ENCODE assay signal across 8 cellular contexts in the genomic region with DNA sequence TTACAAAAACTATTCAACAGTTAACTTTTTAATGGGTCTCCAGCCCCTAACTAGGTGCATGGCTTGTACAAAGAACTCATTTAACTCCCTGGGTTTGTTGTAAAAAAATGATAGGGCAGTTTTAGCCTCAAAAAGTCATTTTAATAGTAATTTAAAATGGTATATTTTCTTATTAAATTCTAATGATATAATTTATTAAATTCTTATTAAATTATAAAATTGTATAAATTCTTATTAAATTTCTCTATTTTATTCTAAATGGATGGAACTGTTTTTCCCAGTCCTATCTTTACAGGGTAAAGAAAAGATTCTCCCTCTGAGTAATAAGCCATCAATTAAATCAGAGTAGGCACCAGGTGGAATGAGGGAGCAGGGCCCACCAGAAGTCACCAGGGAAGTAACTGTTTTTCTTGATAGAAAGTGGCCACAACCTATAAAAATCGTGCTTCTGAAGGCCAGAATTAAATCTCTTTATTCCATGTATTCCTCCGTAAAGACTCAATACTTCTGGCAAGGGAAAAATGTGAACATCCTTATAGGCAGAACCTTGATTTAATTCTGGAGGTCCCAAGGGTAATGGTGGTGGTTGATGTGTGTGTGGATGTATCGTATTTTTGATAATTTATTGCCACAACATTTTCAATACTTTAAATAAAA. TPM values are rescaled to one million over a fixed set of nuclear protein-coding genes. Genes with fewer than 3 reads are reported as not detected.
A peak's percentile ranks its signal among the peaks of the same experiment; 100 is the strongest.
DNase-seq lines count a peak whose midpoint lies in the region; ATAC-seq and TF ChIP-seq lines count a peak whose summit lies in the region.

No MANE protein-coding gene starts in this region.

- no peak for TF ChIP-seq POLR2A in breast epithelium (IDR thresholded peaks at IDR 0.05)

- no peaks in the 10 kb centered on the region for H3K9me3 ChIP-seq in Karpas-422 (ENCODE audit: low read length)
- H3K9me3 ChIP-seq in breast epithelium, result no peaks in the 10 kb centered on the region

- peak overlapping the region; percentile 90 for H3K4me2 ChIP-seq in Karpas-422 (ENCODE audit: low read depth, low read length, poor library complexity, severe bottlenecking)

- no peaks in the 10 kb centered on the region for H3K27me3 Mint-ChIP-seq in naive thymus-derived CD8-positive, alpha-beta T cell

- H3K4me1 ChIP-seq in Karpas-422 (ENCODE audit: low read length) (peaks cover 35% of the 10 kb centered on the region), breast epithelium (peaks cover 0 to 6% of the 10 kb centered on the region in 2 donors)

- no peaks in the 10 kb centered on the region for H3K36me3 ChIP-seq in Karpas-422 (ENCODE audit: insufficient read depth, low read length)
- no peaks in the 10 kb centered on the region for H3K36me3 ChIP-seq in breast epithelium

- POLR2A ChIA-PET in naive thymus-derived CD8-positive, alpha-beta T cell (lab: Charles Lee), result interaction anchor here (1.5 kb wide), 1 partner anchor 27 kb away, joined by 6 read pairs; a partner anchor contains a TSS

- H3K4me1 Mint-ChIP-seq in naive thymus-derived CD8-positive, alpha-beta T cell, result peaks cover 20 to 39% (median 35%) of the 10 kb centered on the region in 4 donors

- no peaks in the 10 kb centered on the region for H3K9me3 Mint-ChIP-seq in naive thymus-derived CD8-positive, alpha-beta T cell

- intact Hi-C loops in breast epithelium (cut with DNase I; ENCODE audit: low total_unique reads), result no loop called here

- peak overlapping the region; percentile 81 for H3K9ac ChIP-seq in Karpas-422 (ENCODE audit: low read length)

- H3K27ac ChIP-seq in C4-2B, result peak overlapping the region; percentile 72
- H3K27ac ChIP-seq in Karpas-422 (ENCODE audit: low read length), result peak overlapping the region; percentile 84
- peak overlapping the region in 1 of 2 donors; percentile 95 for H3K27ac ChIP-seq in breast epithelium

- no peaks in the 10 kb centered on the region for H3K36me3 Mint-ChIP-seq in naive thymus-derived CD8-positive, alpha-beta T cell

- peak overlapping the region; percentile 77 for H3K4me3 ChIP-seq in Karpas-422 (ENCODE audit: low read length)
- H3K4me3 ChIP-seq in breast epithelium, result peak overlapping the region; percentile 51 to 92 (median 84)

- DNase-seq in Karpas-422 (peak; percentile 65), breast epithelium (ENCODE audit: low spot score in 2 of 2) (no peak), NAMALWA (ENCODE audit: low spot score) (no peak), NCI-H774 (lab: John Stamatoyannopoulos, UW) (no peak), NCI-H1930 (lab: John Stamatoyannopoulos, UW) (no peak), COLO668 (lab: John Stamatoyannopoulos, UW; ENCODE audit: unreplicated experiment) (no peak)
- peak in 1 of 10 donors; percentile 11 for DNase-seq in naive thymus-derived CD8-positive, alpha-beta T cell

- H3K79me2 ChIP-seq in Karpas-422 (ENCODE audit: low read length), result peaks cover 66% of the 10 kb centered on the region

- H3K27me3 ChIP-seq in Karpas-422 (ENCODE audit: low read length) (no peaks in the 10 kb centered on the region), breast epithelium (no peaks in the 10 kb centered on the region)

- no peak for ATAC-seq in naive thymus-derived CD8-positive, alpha-beta T cell

- 0 out of 2 replicates have a peak, but pooled peaks cover 8% of the 10 kb centered on the region for H4K20me1 ChIP-seq in Karpas-422 (ENCODE audit: insufficient read depth, low read depth, low read length)

- peak overlapping the region; percentile 39 to 99 (median 98) for H3K4me3 Mint-ChIP-seq in naive thymus-derived CD8-positive, alpha-beta T cell

- TF ChIP-seq CTCF in C4-2B (conservative IDR thresholded peaks at IDR 0.05), result no peak
- TF ChIP-seq CTCF in breast epithelium (IDR thresholded peaks at IDR 0.05), result no peak

- H3K27ac Mint-ChIP-seq in naive thymus-derived CD8-positive, alpha-beta T cell, result peak overlapping the region in 9 of 10 donors; percentile 3 to 99 (median 72)

- no peak overlapping the region for H2AFZ ChIP-seq in Karpas-422 (ENCODE audit: low read length)

- no peaks in the 10 kb centered on the region for H3K9me2 ChIP-seq in Karpas-422 (replicated peaks; ENCODE audit: insufficient read depth, low read length)

RNA-seq across cellular contexts. Expression of a gene that starts 0.8 kb away (rescaled TPM):
- 6.2 and 23.1 TPM in 2 replicates for total RNA-seq in Karpas-422 (2014; rRNA removed; shearing (Covaris generic); ENCODE audit: low replicate concordance)
- 10 to 100 TPM; 10.5 to 20.8 (median 16.7) TPM for total RNA-seq in breast epithelium
- total RNA-seq in naive thymus-derived CD8-positive, alpha-beta T cell, result 1 to 10 TPM; 1.5 to 2.4 TPM
- polyA plus RNA-seq in naive thymus-derived CD8-positive, alpha-beta T cell, result 1 to 10 TPM; 2.9 to 7.0 (median 3.9) TPM

RNA-seq across cellular contexts. Expression of a gene that starts 2.7 kb away (rescaled TPM):
- 8.4 and 11.0 TPM in 2 replicates for total RNA-seq in Karpas-422 (2014; rRNA removed; shearing (Covaris generic); ENCODE audit: low replicate concordance)
- 10 to 100 TPM in 2 of 3 donors, 1 to 10 TPM in 1; 9.8 to 15.2 (median 12.0) TPM for total RNA-seq in breast epithelium
- 10 to 100 TPM; 39.5 to 40.6 TPM for total RNA-seq in naive thymus-derived CD8-positive, alpha-beta T cell
- polyA plus RNA-seq in naive thymus-derived CD8-positive, alpha-beta T cell, result 10 to 100 TPM; 18.4 to 24.6 (median 24.4) TPM

RNA-seq across cellular contexts. Expression of a gene that starts 26.4 kb away (rescaled TPM):
- total RNA-seq in Karpas-422 (2014; rRNA removed; shearing (Covaris generic); ENCODE audit: low replicate concordance), result 4.7 and 8.9 TPM in 2 replicates
- 1 to 10 TPM; 5.2 to 9.4 (median 6.9) TPM for total RNA-seq in breast epithelium
- 1 to 10 TPM; 4.2 to 4.5 TPM for total RNA-seq in naive thymus-derived CD8-positive, alpha-beta T cell
- 1 to 10 TPM in 1 of 3 donors, under 1 TPM in 2; 0.38 to 1.6 (median 0.44) TPM for polyA plus RNA-seq in naive thymus-derived CD8-positive, alpha-beta T cell

RNA-seq across cellular contexts. Expression of a gene that starts 26.6 kb away (rescaled TPM):
- 90.5 and 117 TPM in 2 replicates for total RNA-seq in Karpas-422 (2014; rRNA removed; shearing (Covaris generic); ENCODE audit: low replicate concordance)
- 10 to 100 TPM; 61.3 to 73.9 (median 69.1) TPM for total RNA-seq in breast epithelium
- 10 to 100 TPM; 66.1 to 74.8 TPM for total RNA-seq in naive thymus-derived CD8-positive, alpha-beta T cell
- polyA plus RNA-seq in naive thymus-derived CD8-positive, alpha-beta T cell, result 10 to 100 TPM; 57.4 to 66.5 (median 61.6) TPM
